Comparison of ENCODE assay signal across 26 cellular contexts in the genomic region with DNA sequence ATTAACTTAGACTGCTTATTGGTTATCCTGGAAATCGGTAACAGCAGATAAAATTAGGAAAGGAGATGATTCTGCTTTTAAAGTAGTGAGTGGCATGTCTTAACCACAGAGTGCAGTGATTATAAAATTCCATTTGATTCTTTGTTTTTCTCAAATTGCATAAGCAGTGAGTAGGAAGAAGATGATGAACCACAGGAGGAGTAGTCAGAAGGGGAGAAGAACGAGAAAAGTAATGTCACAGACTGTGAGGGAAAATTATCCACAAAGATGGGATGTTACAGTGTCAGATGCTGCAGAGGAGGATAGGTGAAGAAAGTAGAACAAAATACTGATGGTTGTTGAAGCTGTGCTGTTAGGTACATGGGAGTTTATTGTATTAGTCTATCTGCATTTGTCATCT.
DNase-seq lines count a peak whose midpoint lies in the region; ATAC-seq and TF ChIP-seq lines count a peak whose summit lies in the region.
"Had no signal": no experiment of that assay in that cellular context is flagged by ENCODE, and none has a peak within 500 bp of the region (broad histone marks: within the 10 kb centered on the region; RNA-seq: fewer than 3 reads in every experiment).

No MANE protein-coding gene starts in this region.

- H3K4me3 ChIP-seq in CD4-positive, CD25-positive, alpha-beta regulatory T cell (ENCODE audit: low read depth, low read length), result no peak overlapping the region
- no peak overlapping the region for H3K4me3 ChIP-seq in sigmoid colon
- H3K4me3 ChIP-seq: gastrocnemius medialis, lower lobe of right lung, smooth muscle cell had no signal

- TF ChIP-seq POLR2A in sigmoid colon (IDR thresholded peaks at IDR 0.05), result no peak

- no peak for ATAC-seq in CD4-positive, CD25-positive, alpha-beta regulatory T cell (ENCODE audit: low read depth in 2 of 2)
- ATAC-seq in GM19467 (IDR thresholded peaks at IDR 0.05; ENCODE audit: unreplicated experiment), result no peak
- ATAC-seq: gastrocnemius medialis, lower lobe of right lung, SK-N-SH treated with all-trans-retinoic acid at 6 μM for 48 hours, WTC11 had no signal

- H3K36me3 ChIP-seq in CD4-positive, CD25-positive, alpha-beta regulatory T cell (ENCODE audit: control insufficient read depth, insufficient read depth, low read length), result peaks cover 46% of the 10 kb centered on the region
- H3K36me3 ChIP-seq in sigmoid colon, result peaks cover 0 to 62% (median 3%) of the 10 kb centered on the region in 4 donors

- no peaks in the 10 kb centered on the region for H3K27me3 Mint-ChIP-seq in CD4-positive, CD25-positive, alpha-beta regulatory T cell
- H3K27me3 Mint-ChIP-seq: activated naive CD8-positive, alpha-beta T cell treated with anti-CD3 and anti-CD28 coated beads, Interleukin-2, amount 10 ng/mL, durations not matched to agents 7 days and 5 days; brain; CD4-positive, alpha-beta memory T cell had no signal

- H3K4me1 Mint-ChIP-seq in CD4-positive, CD25-positive, alpha-beta regulatory T cell, result peaks cover 5 to 14% (median 7%) of the 10 kb centered on the region in 4 donors
- H3K4me1 Mint-ChIP-seq: activated naive CD8-positive, alpha-beta T cell treated with anti-CD3 and anti-CD28 coated beads, Interleukin-2, amount 10 ng/mL, durations not matched to agents 7 days and 5 days; WTC11 had no signal

- H3K27ac ChIP-seq in CD4-positive, CD25-positive, alpha-beta regulatory T cell (ENCODE audit: insufficient read depth, low read length, poor library complexity, severe bottlenecking), result no peak overlapping the region
- H3K27ac ChIP-seq in caudate nucleus (ENCODE audit: low read depth, low read length), result peak overlapping the region; percentile 82
- no peak overlapping the region for H3K27ac ChIP-seq in sigmoid colon
- H3K27ac ChIP-seq: gastrocnemius medialis, lower lobe of right lung, RWPE1 had no signal

- no peak overlapping the region for H3K4me3 Mint-ChIP-seq in CD4-positive, CD25-positive, alpha-beta regulatory T cell
- H3K4me3 Mint-ChIP-seq: activated naive CD8-positive, alpha-beta T cell treated with anti-CD3 and anti-CD28 coated beads, Interleukin-2, amount 10 ng/mL, durations not matched to agents 7 days and 5 days; brain; CD4-positive, alpha-beta memory T cell; T-helper 2 cell treated with Interferon-gamma antibody and Interleukin-4, amounts not matched to agents 5 μg/mL and 100 μg/mL, for 36 hours; WTC11 had no signal

- no peak for TF ChIP-seq CTCF in sigmoid colon (IDR thresholded peaks at IDR 0.05)
- no peak for TF ChIP-seq CTCF in GM13976 (IDR thresholded peaks at IDR 0.05; ENCODE audit: borderline replicate concordance, control extremely low read depth, extremely low read depth, insufficient read depth, missing control alignments)

- no peaks in the 10 kb centered on the region for H3K4me1 ChIP-seq in CD4-positive, CD25-positive, alpha-beta regulatory T cell (ENCODE audit: control insufficient read depth, insufficient read depth, low read length, poor library complexity, severe bottlenecking)
- no peaks in the 10 kb centered on the region for H3K4me1 ChIP-seq in sigmoid colon
- H3K4me1 ChIP-seq: lower lobe of right lung had no signal

- H3K9me3 Mint-ChIP-seq in CD4-positive, CD25-positive, alpha-beta regulatory T cell, result no peaks in the 10 kb centered on the region
- H3K9me3 Mint-ChIP-seq: activated naive CD8-positive, alpha-beta T cell treated with anti-CD3 and anti-CD28 coated beads, Interleukin-2, amount 10 ng/mL, durations not matched to agents 7 days and 5 days; brain; CD4-positive, alpha-beta memory T cell; T-helper 2 cell treated with Interferon-gamma antibody and Interleukin-4, amounts not matched to agents 5 μg/mL and 100 μg/mL, for 36 hours; WTC11 had no signal

- peak; percentile 9 for DNase-seq in AG20443 (ENCODE audit: low spot score)
- DNase-seq in CD4-positive, CD25-positive, alpha-beta regulatory T cell, result no peak
- DNase-seq in caudate nucleus (lab: John Stamatoyannopoulos, UW), result peak in 2 of 61 donors; percentile 31 to 61
- DNase-seq in iris pigment epithelial cell (ENCODE audit: low read depth), result peak; percentile 25
- DNase-seq in sigmoid colon, result no peak
- DNase-seq in GM13976 (ENCODE audit: low spot score), result no peak
- DNase-seq in NCI-H1694 treated with DMSO at 0.1 percent for 48 hours (lab: John Stamatoyannopoulos, UW), result no peak
- DNase-seq: activated naive CD8-positive, alpha-beta T cell treated with anti-CD3 and anti-CD28 coated beads, Interleukin-2, amount 10 ng/mL, durations not matched to agents 7 days and 5 days; CD4-positive, alpha-beta memory T cell; DMS153; gastrocnemius medialis; Karpas-422; lower lobe of right lung; NCI-H1048; NCI-H2029; NCI-H2227 treated with DMSO at 0.1 percent for 48 hours; stimulated activated CD4-positive, alpha-beta T cell treated with anti-CD3 and anti-CD28 coated beads, Interleukin-2, amount 100 ng/mL, for 48 hours; stimulated activated naive CD4-positive, alpha-beta T cell treated with Interleukin-2 at 50 U/mL for 16 hours; trophoblast cell had no signal

- intact Hi-C loops in sigmoid colon (cut with DNase I), result no loop called here

- H3K27ac Mint-ChIP-seq in CD4-positive, CD25-positive, alpha-beta regulatory T cell, result peak overlapping the region in 2 of 3 donors; percentile 39 to 78
- H3K27ac Mint-ChIP-seq: activated naive CD8-positive, alpha-beta T cell treated with anti-CD3 and anti-CD28 coated beads, Interleukin-2, amount 10 ng/mL, durations not matched to agents 7 days and 5 days; T-helper 2 cell treated with Interferon-gamma antibody and Interleukin-4, amounts not matched to agents 5 μg/mL and 100 μg/mL, for 36 hours; WTC11 had no signal

- H3K9me3 ChIP-seq in CD4-positive, CD25-positive, alpha-beta regulatory T cell (ENCODE audit: control insufficient read depth in 2 of 2, low read length in 2 of 2), result no peaks in the 10 kb centered on the region
- H3K9me3 ChIP-seq in sigmoid colon, result no peaks in the 10 kb centered on the region
- H3K9me3 ChIP-seq: gastrocnemius medialis, lower lobe of right lung had no signal

- TF ChIP-seq EP300 in sigmoid colon (IDR thresholded peaks at IDR 0.05), result no peak

- WGBS in sigmoid colon, 2 donors, result 89 to 91% methylated on average over 2 of the region's 2 CpGs

- H3K27me3 ChIP-seq in CD4-positive, CD25-positive, alpha-beta regulatory T cell (ENCODE audit: control insufficient read depth, insufficient read depth, low read length), result no peaks in the 10 kb centered on the region
- no peaks in the 10 kb centered on the region for H3K27me3 ChIP-seq in sigmoid colon
- H3K27me3 ChIP-seq: gastrocnemius medialis had no signal

- peaks cover 49% of the 10 kb centered on the region for H3K36me3 Mint-ChIP-seq in CD4-positive, CD25-positive, alpha-beta regulatory T cell

- in situ Hi-C loops in GM13976 (cut with MboI; ENCODE audit: low sequenced_read_pairs, unreplicated experiment), result no loop called here

Comparison
In these comparisons a context has a peak if more than half of its experiments do, and no peak if none do; other contexts are left out.
1. DNase-seq: peak in AG20443 (single experiment) and iris pigment epithelial cell (single experiment); none in CD4-positive, CD25-positive, alpha-beta regulatory T cell (0 of 3), sigmoid colon (single experiment), GM13976 (single experiment) and NCI-H1694 treated with DMSO at 0.1 percent for 48 hours (single experiment).